1 cellular context compared by ENCODE assay signal in genomic region chr13:46721054-46721453, GRCh38.
TF ChIP-seq lines count a peak whose summit lies in the region.

No MANE protein-coding gene starts in this region.

TF ChIP-seq in WTC11, 78 proteins besides CTCF, POLR2A, EP300 and RAD21 (continued from another document):
- TF ChIP-seq, protein P1, sequence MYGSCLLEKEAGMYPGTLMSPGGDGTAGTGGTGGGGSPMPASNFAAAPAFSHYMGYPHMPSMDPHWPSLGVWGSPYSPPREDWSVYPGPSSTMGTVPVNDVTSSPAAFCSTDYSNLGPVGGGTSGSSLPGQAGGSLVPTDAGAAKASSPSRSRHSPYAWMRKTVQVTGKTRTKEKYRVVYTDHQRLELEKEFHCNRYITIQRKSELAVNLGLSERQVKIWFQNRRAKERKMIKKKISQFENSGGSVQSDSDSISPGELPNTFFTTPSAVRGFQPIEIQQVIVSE (CRISPR knock-in tag; IDR thresholded peaks at IDR 0.05; ENCODE audit: borderline replicate concordance): no peak
- TF ChIP-seq TP53 (CRISPR knock-in tag; IDR thresholded peaks at IDR 0.05) (no peak), SOX15 (CRISPR knock-in tag; IDR thresholded peaks at IDR 0.05) (no peak), ELF4 (CRISPR knock-in tag; IDR thresholded peaks at IDR 0.05; ENCODE audit: low read depth) (no peak), ZNF121 (CRISPR knock-in tag; IDR thresholded peaks at IDR 0.05) (no peak), ZMAT4 (CRISPR knock-in tag; IDR thresholded peaks at IDR 0.05) (no peak), JAZF1 (CRISPR knock-in tag; IDR thresholded peaks at IDR 0.05) (no peak), ETV6 (CRISPR knock-in tag; IDR thresholded peaks at IDR 0.05) (no peak), TCF7 (CRISPR knock-in tag; IDR thresholded peaks at IDR 0.05; ENCODE audit: low read depth) (no peak), OVOL2 (CRISPR knock-in tag; IDR thresholded peaks at IDR 0.05; ENCODE audit: borderline replicate concordance) (no peak)
- TF ChIP-seq, protein P2, sequence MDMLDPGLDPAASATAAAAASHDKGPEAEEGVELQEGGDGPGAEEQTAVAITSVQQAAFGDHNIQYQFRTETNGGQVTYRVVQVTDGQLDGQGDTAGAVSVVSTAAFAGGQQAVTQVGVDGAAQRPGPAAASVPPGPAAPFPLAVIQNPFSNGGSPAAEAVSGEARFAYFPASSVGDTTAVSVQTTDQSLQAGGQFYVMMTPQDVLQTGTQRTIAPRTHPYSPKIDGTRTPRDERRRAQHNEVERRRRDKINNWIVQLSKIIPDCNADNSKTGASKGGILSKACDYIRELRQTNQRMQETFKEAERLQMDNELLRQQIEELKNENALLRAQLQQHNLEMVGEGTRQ (CRISPR knock-in tag; IDR thresholded peaks at IDR 0.05): no peak
- TF ChIP-seq, protein P3, sequence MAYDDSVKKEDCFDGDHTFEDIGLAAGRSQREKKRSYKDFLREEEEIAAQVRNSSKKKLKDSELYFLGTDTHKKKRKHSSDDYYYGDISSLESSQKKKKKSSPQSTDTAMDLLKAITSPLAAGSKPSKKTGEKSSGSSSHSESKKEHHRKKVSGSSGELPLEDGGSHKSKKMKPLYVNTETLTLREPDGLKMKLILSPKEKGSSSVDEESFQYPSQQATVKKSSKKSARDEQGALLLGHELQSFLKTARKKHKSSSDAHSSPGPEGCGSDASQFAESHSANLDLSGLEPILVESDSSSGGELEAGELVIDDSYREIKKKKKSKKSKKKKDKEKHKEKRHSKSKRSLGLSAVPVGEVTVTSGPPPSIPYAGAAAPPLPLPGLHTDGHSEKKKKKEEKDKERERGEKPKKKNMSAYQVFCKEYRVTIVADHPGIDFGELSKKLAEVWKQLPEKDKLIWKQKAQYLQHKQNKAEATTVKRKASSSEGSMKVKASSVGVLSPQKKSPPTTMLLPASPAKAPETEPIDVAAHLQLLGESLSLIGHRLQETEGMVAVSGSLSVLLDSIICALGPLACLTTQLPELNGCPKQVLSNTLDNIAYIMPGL (CRISPR knock-in tag; IDR thresholded peaks at IDR 0.05): no peak
